Comparison of ENCODE assay signal across 11 cellular contexts in genomic region chr16:49000594-49000993, GRCh38.
DNase-seq lines count a peak whose midpoint lies in the region; ATAC-seq and TF ChIP-seq lines count a peak whose summit lies in the region.
"Had no signal": no experiment of that assay in that cellular context is flagged by ENCODE, and none has a peak within 500 bp of the region (broad histone marks: within the 10 kb centered on the region; RNA-seq: fewer than 3 reads in every experiment).

No MANE protein-coding gene starts in this region.

- no peaks in the 10 kb centered on the region for H3K36me3 Mint-ChIP-seq in GM23338 (ENCODE audit: low read depth)
- H3K36me3 Mint-ChIP-seq in activated T-cell treated with anti-CD3 and anti-CD28 coated beads, Interleukin-2, amount 50 U/mL, for 4 hours (ENCODE audit: insufficient read depth): no peaks in the 10 kb centered on the region
- H3K36me3 Mint-ChIP-seq: stimulated activated effector memory CD8-positive, alpha-beta T cell treated with anti-CD3 and anti-CD28 coated beads, Interleukin-12 subunit alpha, Interleukin-12 subunit beta, amount 100 ng/mL, for 72 hours had no signal

- H3K4me3 ChIP-seq in AG09309 (ENCODE audit: control insufficient read depth, low read depth, low read length): no peak overlapping the region
- H3K4me3 ChIP-seq in GM23338: no peak overlapping the region

- H3K4me3 Mint-ChIP-seq in GM23338: no peak overlapping the region
- no peak overlapping the region for H3K4me3 Mint-ChIP-seq in activated T-cell treated with anti-CD3 and anti-CD28 coated beads, Interleukin-2, amount 50 U/mL, for 4 hours
- H3K4me3 Mint-ChIP-seq: stimulated activated effector memory CD8-positive, alpha-beta T cell treated with anti-CD3 and anti-CD28 coated beads, Interleukin-12 subunit alpha, Interleukin-12 subunit beta, amount 100 ng/mL, for 72 hours had no signal

- H3K9me2 ChIP-seq in GM23338 (ENCODE audit: insufficient read depth): no peaks in the 10 kb centered on the region; the same call in 1 of the 2 replicates

- ATAC-seq in GM23338 (peak; percentile 86), left colon (peak; percentile 34), GM18498 (IDR thresholded peaks at IDR 0.05; ENCODE audit: unreplicated experiment) (no peak)
- no peak for ATAC-seq in activated T-cell treated with anti-CD3 and anti-CD28 coated beads, Interleukin-2, amount 50 U/mL, for 4 hours
- ATAC-seq: activated CD4-positive, CD25-positive, alpha-beta regulatory T cell treated with anti-CD3 and anti-CD28 coated beads, Interleukin-2, amount 50 U/mL, for 24 hours; stimulated activated effector memory CD8-positive, alpha-beta T cell treated with anti-CD3 and anti-CD28 coated beads, Interleukin-12 subunit alpha, Interleukin-12 subunit beta, amount 100 ng/mL, for 72 hours had no signal

- DNase-seq in AG09309 (ENCODE audit: low read depth) (no peak), GM23338 (ENCODE audit: low spot score) (peak; percentile 75), left colon (no peak), cerebellum (ENCODE audit: low spot score) (no peak)
- no peak for DNase-seq in NK-92 treated with Interleukin-12 subunit alpha and Interleukin-12 subunit beta, amount 100 ng/mL, for 24 hours (lab: John Stamatoyannopoulos, UW)
- no peak for DNase-seq in activated T-cell treated with anti-CD3 and anti-CD28 coated beads, Interleukin-2, amount 50 U/mL, for 4 hours
- DNase-seq: COR-L47 had no signal

- peak; percentile 31 for TF ChIP-seq CTCF in AG09309 (IDR thresholded peaks at IDR 0.05; ENCODE audit: control insufficient read depth, insufficient read depth, low read depth, low read length, missing control alignments)
- peak; percentile 66 to 74 for TF ChIP-seq CTCF in GM23338 (conservative IDR thresholded peaks at IDR 0.05; ENCODE audit: low read depth in 2 of 2)
- peak; percentile 70 for TF ChIP-seq CTCF in VCaP (conservative IDR thresholded peaks at IDR 0.05)

- H3K27me3 Mint-ChIP-seq in GM23338 (ENCODE audit: insufficient read depth, low read depth, poor library complexity): peaks cover 2% of the 10 kb centered on the region
- no peaks in the 10 kb centered on the region for H3K27me3 Mint-ChIP-seq in activated T-cell treated with anti-CD3 and anti-CD28 coated beads, Interleukin-2, amount 50 U/mL, for 4 hours (ENCODE audit: low read depth)

- no peaks in the 10 kb centered on the region for H3F3A ChIP-seq in GM23338 (replicated peaks; ENCODE audit: low read depth)

- H3K27ac ChIP-seq in GM23338 (ENCODE audit: low read depth): no peak overlapping the region
- no peak overlapping the region for H3K27ac ChIP-seq in VCaP

- intact Hi-C loops in left colon (cut with DNase I, micrococcal nuclease): no loop called here

- no peaks in the 10 kb centered on the region for H3K9me3 Mint-ChIP-seq in GM23338
- H3K9me3 Mint-ChIP-seq in activated T-cell treated with anti-CD3 and anti-CD28 coated beads, Interleukin-2, amount 50 U/mL, for 4 hours: no peaks in the 10 kb centered on the region

- H3K27me3 ChIP-seq in GM23338 (ENCODE audit: insufficient read depth): no peaks in the 10 kb centered on the region

- no peak overlapping the region for H3K27ac Mint-ChIP-seq in GM23338
- H3K27ac Mint-ChIP-seq: stimulated activated effector memory CD8-positive, alpha-beta T cell treated with anti-CD3 and anti-CD28 coated beads, Interleukin-12 subunit alpha, Interleukin-12 subunit beta, amount 100 ng/mL, for 72 hours had no signal

- peak overlapping the region; percentile 82; the same call in 1 of the 2 replicates for H2AFZ ChIP-seq in GM23338

- peaks cover 6% of the 10 kb centered on the region; the same call in 1 of the 2 replicates for H3K4me1 ChIP-seq in GM23338 (ENCODE audit: insufficient read depth)

- H3K79me2 ChIP-seq in GM23338 (replicated peaks; ENCODE audit: insufficient read depth): no peaks in the 10 kb centered on the region

- no peaks in the 10 kb centered on the region for H3K36me3 ChIP-seq in GM23338 (ENCODE audit: insufficient read depth)

- no peak overlapping the region for H3K4me2 ChIP-seq in GM23338

- no peaks in the 10 kb centered on the region for H4K20me1 ChIP-seq in GM23338 (replicated peaks; ENCODE audit: insufficient read depth)

- H3K4me1 Mint-ChIP-seq in GM23338: peaks cover 18% of the 10 kb centered on the region
- no peaks in the 10 kb centered on the region for H3K4me1 Mint-ChIP-seq in activated T-cell treated with anti-CD3 and anti-CD28 coated beads, Interleukin-2, amount 50 U/mL, for 4 hours (ENCODE audit: low read depth)
- H3K4me1 Mint-ChIP-seq: stimulated activated effector memory CD8-positive, alpha-beta T cell treated with anti-CD3 and anti-CD28 coated beads, Interleukin-12 subunit alpha, Interleukin-12 subunit beta, amount 100 ng/mL, for 72 hours had no signal

TF ChIP-seq in GM23338, 12 proteins besides CTCF, POLR2A, EP300 and RAD21 (continues in another document):
- TF ChIP-seq, protein P1, sequence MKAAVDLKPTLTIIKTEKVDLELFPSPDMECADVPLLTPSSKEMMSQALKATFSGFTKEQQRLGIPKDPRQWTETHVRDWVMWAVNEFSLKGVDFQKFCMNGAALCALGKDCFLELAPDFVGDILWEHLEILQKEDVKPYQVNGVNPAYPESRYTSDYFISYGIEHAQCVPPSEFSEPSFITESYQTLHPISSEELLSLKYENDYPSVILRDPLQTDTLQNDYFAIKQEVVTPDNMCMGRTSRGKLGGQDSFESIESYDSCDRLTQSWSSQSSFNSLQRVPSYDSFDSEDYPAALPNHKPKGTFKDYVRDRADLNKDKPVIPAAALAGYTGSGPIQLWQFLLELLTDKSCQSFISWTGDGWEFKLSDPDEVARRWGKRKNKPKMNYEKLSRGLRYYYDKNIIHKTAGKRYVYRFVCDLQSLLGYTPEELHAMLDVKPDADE (IDR thresholded peaks at IDR 0.05): no peak
- no peak for TF ChIP-seq ZNF331 (CRISPR knock-in tag; IDR thresholded peaks at IDR 0.05; ENCODE audit: low read depth)
- no peak for TF ChIP-seq CREB1 (CRISPR knock-in tag; IDR thresholded peaks at IDR 0.05; ENCODE audit: low read depth)
- no peak for TF ChIP-seq EZH2 (IDR thresholded peaks at IDR 0.05; ENCODE audit: low read depth, unreplicated experiment)
- TF ChIP-seq, protein P2, sequence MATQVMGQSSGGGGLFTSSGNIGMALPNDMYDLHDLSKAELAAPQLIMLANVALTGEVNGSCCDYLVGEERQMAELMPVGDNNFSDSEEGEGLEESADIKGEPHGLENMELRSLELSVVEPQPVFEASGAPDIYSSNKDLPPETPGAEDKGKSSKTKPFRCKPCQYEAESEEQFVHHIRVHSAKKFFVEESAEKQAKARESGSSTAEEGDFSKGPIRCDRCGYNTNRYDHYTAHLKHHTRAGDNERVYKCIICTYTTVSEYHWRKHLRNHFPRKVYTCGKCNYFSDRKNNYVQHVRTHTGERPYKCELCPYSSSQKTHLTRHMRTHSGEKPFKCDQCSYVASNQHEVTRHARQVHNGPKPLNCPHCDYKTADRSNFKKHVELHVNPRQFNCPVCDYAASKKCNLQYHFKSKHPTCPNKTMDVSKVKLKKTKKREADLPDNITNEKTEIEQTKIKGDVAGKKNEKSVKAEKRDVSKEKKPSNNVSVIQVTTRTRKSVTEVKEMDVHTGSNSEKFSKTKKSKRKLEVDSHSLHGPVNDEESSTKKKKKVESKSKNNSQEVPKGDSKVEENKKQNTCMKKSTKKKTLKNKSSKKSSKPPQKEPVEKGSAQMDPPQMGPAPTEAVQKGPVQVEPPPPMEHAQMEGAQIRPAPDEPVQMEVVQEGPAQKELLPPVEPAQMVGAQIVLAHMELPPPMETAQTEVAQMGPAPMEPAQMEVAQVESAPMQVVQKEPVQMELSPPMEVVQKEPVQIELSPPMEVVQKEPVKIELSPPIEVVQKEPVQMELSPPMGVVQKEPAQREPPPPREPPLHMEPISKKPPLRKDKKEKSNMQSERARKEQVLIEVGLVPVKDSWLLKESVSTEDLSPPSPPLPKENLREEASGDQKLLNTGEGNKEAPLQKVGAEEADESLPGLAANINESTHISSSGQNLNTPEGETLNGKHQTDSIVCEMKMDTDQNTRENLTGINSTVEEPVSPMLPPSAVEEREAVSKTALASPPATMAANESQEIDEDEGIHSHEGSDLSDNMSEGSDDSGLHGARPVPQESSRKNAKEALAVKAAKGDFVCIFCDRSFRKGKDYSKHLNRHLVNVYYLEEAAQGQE (IDR thresholded peaks at IDR 0.05; ENCODE audit: unreplicated experiment): no peak
- TF ChIP-seq ZNF114 (CRISPR knock-in tag; IDR thresholded peaks at IDR 0.05): no peak
- TF ChIP-seq POLR2AphosphoS5 (IDR thresholded peaks at IDR 0.05; ENCODE audit: low read depth): no peak
- TF ChIP-seq NANOG (IDR thresholded peaks at IDR 0.05; ENCODE audit: borderline replicate concordance): no peak
- TF ChIP-seq JUNB (IDR thresholded peaks at IDR 0.05; ENCODE audit: unreplicated experiment): no peak
- no peak for TF ChIP-seq EZH2phosphoT487 (IDR thresholded peaks at IDR 0.05; ENCODE audit: unreplicated experiment)
- no peak for TF ChIP-seq STAT1 (IDR thresholded peaks at IDR 0.05; ENCODE audit: unreplicated experiment)

Comparison
In these comparisons a context has a peak if more than half of its experiments do, and no peak if none do; other contexts are left out.
1. ATAC-seq: peak in GM23338 (single experiment) and left colon (single experiment); none in GM18498 (single experiment) and activated T-cell treated with anti-CD3 and anti-CD28 coated beads, Interleukin-2, amount 50 U/mL, for 4 hours (0 of 2).
2. Peak in every context shown above with its lines, with median percentiles within 50 percentile points of each other: CTCF ChIP-seq.